8 cellular contexts compared by ENCODE assay signal in genomic region chr4:80183196-80184052, GRCh38. TPM values are rescaled to one million over a fixed set of nuclear protein-coding genes. Genes with fewer than 3 reads are reported as not detected.
DNase-seq lines count a peak whose midpoint lies in the region; ATAC-seq and TF ChIP-seq lines count a peak whose summit lies in the region.

No MANE protein-coding gene starts in this region.

- DNase-seq in CD14-positive monocyte (ENCODE audit: low spot score), result no peak
- peak; percentile 47 for DNase-seq in activated gamma-delta T cell (lab: John Stamatoyannopoulos, UW)
- peak; percentile 63 for DNase-seq in left ventricle myocardium superior
- peak; percentile 68 for DNase-seq in retina
- DNase-seq in iPS-NIHi11 (ENCODE audit: low spot score), result no peak

- H3K9me3 Mint-ChIP-seq in CD14-positive monocyte (peaks cover 8 to 20% (median 16%) of the 10 kb centered on the region in 7 donors), IgD-negative memory B cell (peaks cover 0 to 6% (median 0%) of the 10 kb centered on the region in 3 donors)

- no peak for TF ChIP-seq CTCF in CD14-positive monocyte (IDR thresholded peaks at IDR 0.05)

- H3K4me3 Mint-ChIP-seq in CD14-positive monocyte (peak overlapping the region; percentile 99 to 100), IgD-negative memory B cell (peak overlapping the region; percentile 91 to 100 (median 98))

- H3K36me3 Mint-ChIP-seq in CD14-positive monocyte (peaks cover 10 to 15% of the 10 kb centered on the region in 2 donors), IgD-negative memory B cell (peaks cover 4% of the 10 kb centered on the region)

- ATAC-seq in GM21390 (IDR thresholded peaks at IDR 0.05; ENCODE audit: unreplicated experiment) (peak; percentile 48), left ventricle myocardium superior (peak; percentile 69), GM18502 (IDR thresholded peaks at IDR 0.05; ENCODE audit: poor library complexity, unreplicated experiment) (no peak)

- peak overlapping the region in 3 of 7 donors; percentile 37 to 89 (median 63) for H3K27ac Mint-ChIP-seq in CD14-positive monocyte
- H3K27ac Mint-ChIP-seq in IgD-negative memory B cell, result peak overlapping the region; percentile 93 to 98 (median 97)

- H3K27me3 Mint-ChIP-seq in CD14-positive monocyte (ENCODE audit: low read depth in 3 of 3) (peaks cover 36 to 53% (median 38%) of the 10 kb centered on the region in 3 donors), IgD-negative memory B cell (peaks cover 4% of the 10 kb centered on the region)

- intact Hi-C loops in CD14-positive monocyte (cut with micrococcal nuclease), result loop anchor here (5.0 to 10.0 kb wide), 4 partner anchors 41 to 111 kb away; partner anchors contain the start of gene ANTXR2 (in 1 of the 2)
- intact Hi-C loops in left ventricle myocardium superior (cut with micrococcal nuclease), result loop anchor here (5.0 kb wide), 1 partner anchor 34 kb away; no protein-coding TSS in a partner anchor

- H3K4me1 Mint-ChIP-seq in CD14-positive monocyte (peaks cover 24% of the 10 kb centered on the region), IgD-negative memory B cell (peaks cover 34 to 58% (median 40%) of the 10 kb centered on the region in 3 donors)

RNA-seq across cellular contexts. Expression of gene PRDM8, which starts 13.9 kb away (rescaled TPM):
- polyA plus RNA-seq in CD14-positive monocyte, result under 1 TPM; 0.22 to 0.23 TPM
- 3.8 TPM for polyA plus RNA-seq in IgD-negative memory B cell
- 1.0 TPM for total RNA-seq in left ventricle myocardium superior

Comparison
In these comparisons a context has a peak if more than half of its experiments do, and no peak if none do; other contexts are left out.
1. DNase-seq: peak in activated gamma-delta T cell (single experiment), left ventricle myocardium superior (single experiment) and retina (single experiment); none in CD14-positive monocyte (single experiment) and iPS-NIHi11 (single experiment).